In the genomic region with DNA sequence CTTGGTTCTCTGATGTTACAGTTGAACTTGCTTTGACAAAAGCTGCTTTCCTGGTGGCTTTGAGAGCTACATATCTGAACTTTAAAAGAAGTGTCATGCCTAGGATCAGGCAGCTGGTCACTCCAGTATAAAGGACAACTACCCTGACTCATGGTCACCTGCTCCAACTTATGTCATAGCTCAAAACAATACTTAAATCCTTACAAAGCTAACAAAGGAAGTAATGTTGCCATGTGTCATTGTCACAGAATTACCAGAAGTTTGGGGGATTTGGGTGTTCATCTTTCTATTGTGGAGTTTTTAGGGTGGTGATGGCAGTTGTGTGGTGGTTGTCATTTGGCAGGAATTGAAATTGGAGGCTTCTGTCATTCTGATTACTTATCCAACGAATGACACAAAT, we compare ENCODE assay signal across 12 cellular contexts. TPM values are rescaled to one million over a fixed set of nuclear protein-coding genes. Genes with fewer than 3 reads are reported as not detected.
DNase-seq lines count a peak whose midpoint lies in the region; ATAC-seq, FAIRE-seq and TF ChIP-seq lines count a peak whose summit lies in the region.
"Had no signal": no experiment of that assay in that cellular context is flagged by ENCODE, and none has a peak within 500 bp of the region (broad histone marks: within the 10 kb centered on the region; RNA-seq: fewer than 3 reads in every experiment).

No MANE protein-coding gene starts in this region.

- H3K4me3 ChIP-seq in HepG2 (replicated peaks in 1 of 3; ENCODE audit: insufficient read depth in 1 of 3, low read depth in 2 of 3, low read length in 3 of 3) (no peak overlapping the region), right lobe of liver (no peak overlapping the region), vagina (no peak overlapping the region), WERI-Rb-1 (ENCODE audit: low read depth, low read length) (no peak overlapping the region)

- no peak overlapping the region for H3K27ac ChIP-seq in HepG2 (ENCODE audit: extremely low read length, insufficient read depth, low read length)
- H3K27ac ChIP-seq in right lobe of liver, result no peak overlapping the region
- peak overlapping the region; percentile 99 for H3K27ac ChIP-seq in vagina
- H3K27ac ChIP-seq in WERI-Rb-1, result no peak overlapping the region

- no peak for TF ChIP-seq CTCF in HepG2 (CRISPR knock-in tag; IDR thresholded peaks at IDR 0.05)
- no peak for TF ChIP-seq CTCF in right lobe of liver (IDR thresholded peaks at IDR 0.05)
- TF ChIP-seq CTCF in brain (conservative IDR thresholded peaks at IDR 0.05), result no peak
- no peak for TF ChIP-seq CTCF in vagina (IDR thresholded peaks at IDR 0.05)
- no peak for TF ChIP-seq CTCF in WERI-Rb-1 (IDR thresholded peaks at IDR 0.05; ENCODE audit: low read depth, low read length)

- DNase-seq in HepG2 (ENCODE audit: low spot score), result peak; percentile 46
- no peak for DNase-seq in right lobe of liver
- DNase-seq in naive thymus-derived CD8-positive, alpha-beta T cell, result no peak
- no peak for DNase-seq in vagina (ENCODE audit: extremely low spot score in 2 of 2)
- DNase-seq in WERI-Rb-1, result no peak
- DNase-seq: activated CD4-positive, CD25-positive, alpha-beta regulatory T cell; central memory CD4-positive, alpha-beta T cell; DND-41; stimulated activated naive CD4-positive, alpha-beta T cell treated with Interleukin-2 at 50 U/mL for 16 hours had no signal

- H3K27me3 Mint-ChIP-seq in brain, result no peaks in the 10 kb centered on the region
- H3K27me3 Mint-ChIP-seq in naive thymus-derived CD8-positive, alpha-beta T cell, result no peaks in the 10 kb centered on the region

- H3K36me3 ChIP-seq in HepG2 (replicated peaks in 1 of 2; ENCODE audit: control insufficient read depth in 1 of 2, insufficient read depth in 2 of 2, low read length in 2 of 2) (no peaks in the 10 kb centered on the region), right lobe of liver (no peaks in the 10 kb centered on the region), vagina (no peaks in the 10 kb centered on the region), WERI-Rb-1 (no peaks in the 10 kb centered on the region)

- H3K9me3 Mint-ChIP-seq in brain, result peaks cover 0 to 3% (median 0%) of the 10 kb centered on the region in 5 experiments
- no peaks in the 10 kb centered on the region for H3K9me3 Mint-ChIP-seq in naive thymus-derived CD8-positive, alpha-beta T cell

- BruUV-seq in HepG2 (replicated peaks; lab: Mats Ljungman, UMichigan), result no TSS peak

- POLR2A ChIA-PET in HepG2 (lab: Yijun Ruan, JAX), result interaction anchor here (1.0 to 3.5 kb wide), 7 partner anchors 11 to 162 kb away, joined by 3 to 26 read pairs (median 5); a partner anchor contains a TSS
- POLR2A ChIA-PET in naive thymus-derived CD8-positive, alpha-beta T cell (lab: Charles Lee), result interaction anchor here (0.9 to 5.5 kb wide), 6 partner anchors 9 to 72 kb away, joined by 7 to 118 read pairs (median 60); a partner anchor contains a TSS

- H3K36me3 Mint-ChIP-seq in brain, result no peaks in the 10 kb centered on the region
- H3K36me3 Mint-ChIP-seq in naive thymus-derived CD8-positive, alpha-beta T cell, result peaks cover 0 to 5% (median 0%) of the 10 kb centered on the region in 3 donors

- H4K20me1 ChIP-seq in HepG2 (ENCODE audit: insufficient read depth, low read length), result no peaks in the 10 kb centered on the region

- in situ Hi-C loops in HepG2 (cut with HindIII; ENCODE audit: extremely low pct_ligation_motif_present, low pct_unique_long_range_greater_than_20kb), result no loop called here

- H3K27ac Mint-ChIP-seq in brain, result peak overlapping the region in 3 of 5 experiments; percentile 19 to 96 (median 71)
- H3K27ac Mint-ChIP-seq in naive thymus-derived CD8-positive, alpha-beta T cell, result peak overlapping the region; percentile 97 to 100 (median 100)

- TF ChIP-seq EP300 in HepG2 (IDR thresholded peaks at IDR 0.05; ENCODE audit: low read depth in 2 of 2, low read length in 2 of 2) (peak in 1 of 2 experiments; percentile 23; a peak in 1 of 4 replicates), HepG2 (CRISPR knock-in tag; IDR thresholded peaks at IDR 0.05; ENCODE audit: borderline replicate concordance) (no peak)

- intact Hi-C loops in HepG2 (cut with micrococcal nuclease; ENCODE audit: unreplicated experiment), result no loop called here
- intact Hi-C loops in right lobe of liver (cut with DNase I), result no loop called here
- intact Hi-C loops in vagina (cut with DNase I), result no loop called here

- peaks cover 50% of the 10 kb centered on the region for H3K4me1 Mint-ChIP-seq in brain
- H3K4me1 Mint-ChIP-seq in naive thymus-derived CD8-positive, alpha-beta T cell, result peaks cover 35 to 50% (median 46%) of the 10 kb centered on the region in 4 donors

- H3K4me2 ChIP-seq in HepG2 (ENCODE audit: low read depth, low read length), result peak overlapping the region; percentile 94; the same call in 1 of the 2 replicates

- H3K9me3 ChIP-seq in HepG2 (ENCODE audit: low read length), result no peaks in the 10 kb centered on the region
- no peaks in the 10 kb centered on the region for H3K9me3 ChIP-seq in right lobe of liver
- H3K9me3 ChIP-seq in vagina, result no peaks in the 10 kb centered on the region
- no peaks in the 10 kb centered on the region for H3K9me3 ChIP-seq in WERI-Rb-1 (ENCODE audit: severe bottlenecking)

- peak overlapping the region; percentile 29 to 92 (median 89) for H3K4me3 Mint-ChIP-seq in brain
- peak overlapping the region in 7 of 10 donors; percentile 41 to 95 (median 90) for H3K4me3 Mint-ChIP-seq in naive thymus-derived CD8-positive, alpha-beta T cell

- no peak for FAIRE-seq in HepG2 (lab: Jason Lieb, UNC)

- ATAC-seq in HepG2, result no peak
- no peak for ATAC-seq in right lobe of liver
- ATAC-seq in naive thymus-derived CD8-positive, alpha-beta T cell, result no peak
- ATAC-seq in GM21723 (IDR thresholded peaks at IDR 0.05; ENCODE audit: unreplicated experiment), result no peak
- ATAC-seq in HG02588 (IDR thresholded peaks at IDR 0.05; ENCODE audit: unreplicated experiment), result no peak

- H3K4me1 ChIP-seq in HepG2 (ENCODE audit: insufficient read depth, low read length) (peaks cover 73% of the 10 kb centered on the region), right lobe of liver (peaks cover 0 to 5% (median 0%) of the 10 kb centered on the region in 4 donors), vagina (peaks cover 41% of the 10 kb centered on the region)

- H3K79me2 ChIP-seq in HepG2 (ENCODE audit: insufficient read depth, low read length), result peaks cover 2% of the 10 kb centered on the region

- H2AFZ ChIP-seq in HepG2 (ENCODE audit: low read length), result no peak overlapping the region

- no peak for TF ChIP-seq RAD21 in HepG2 (CRISPR knock-in tag; IDR thresholded peaks at IDR 0.05)

- no peak overlapping the region for H3K9ac ChIP-seq in HepG2 (ENCODE audit: insufficient read depth, low read depth, low read length)

- H3K27me3 ChIP-seq in HepG2 (ENCODE audit: control insufficient read depth in 1 of 2, insufficient read depth in 2 of 2, low read length in 2 of 2), result no peaks in the 10 kb centered on the region
- H3K27me3 ChIP-seq in right lobe of liver, result no peaks in the 10 kb centered on the region
- no peaks in the 10 kb centered on the region for H3K27me3 ChIP-seq in vagina
- no peaks in the 10 kb centered on the region for H3K27me3 ChIP-seq in WERI-Rb-1 (ENCODE audit: insufficient read depth, low read depth, severe bottlenecking)

- 63% methylated on average over 1 of the region's 1 CpG for WGBS in HepG2 (ENCODE audit: low lambda C conversion rate)
- 58% methylated on average over 1 of the region's 1 CpG for WGBS in right lobe of liver (ENCODE audit: insufficient coverage, low coverage, low lambda C conversion rate, missing lambda C conversion rate)

- TF ChIP-seq POLR2A in HepG2 (IDR thresholded peaks at IDR 0.05; ENCODE audit: insufficient read depth in 1 of 2, low read depth in 2 of 2, low read length in 2 of 2) (no peak), right lobe of liver (IDR thresholded peaks at IDR 0.05) (no peak), vagina (IDR thresholded peaks at IDR 0.05) (no peak)

- CTCF ChIA-PET in HepG2 (lab: Yijun Ruan, JAX; ENCODE audit: low intra/inter-chr PET ratio, low total read pairs), result no interaction called here

RNA-seq across cellular contexts. Expression of a gene that starts 1.8 kb away (rescaled TPM):
- 4.6 TPM in 2 replicates for total RNA-seq in HepG2 (2016; rRNA removed; fragmentation: Illumina TruSeq; extraction: Trizol)
- 1.1 and 1.3 TPM in 2 replicates for total RNA-seq in HepG2 (2016; cell fraction: cytosol; rRNA removed; fragmentation: Illumina TruSeq; extraction: Trizol; ENCODE audit: low read depth)
- total RNA-seq in HepG2 (2016; cell fraction: insoluble cytoplasmic fraction; rRNA removed; fragmentation: Illumina TruSeq; extraction: Trizol), result 3.7 and 4.3 TPM in 2 replicates
- 1.4 and 2.2 TPM in 2 replicates for total RNA-seq in HepG2 (2016; cell fraction: membrane; rRNA removed; fragmentation: Illumina TruSeq; extraction: Trizol)
- total RNA-seq in HepG2 (2016; cell fraction: nucleus; rRNA removed; fragmentation: Illumina TruSeq; extraction: Trizol), result 5.1 and 5.6 TPM in 2 replicates
- polyA plus RNA-seq in HepG2 (2011; rRNA removed), result 24.1 and 29.2 TPM in 2 replicates
- polyA plus RNA-seq in HepG2 (2011; cell fraction: cytosol; rRNA removed), result 10.5 and 16.7 TPM in 2 replicates
- 21.9 and 33.5 TPM in 2 replicates for polyA plus RNA-seq in HepG2 (2011; cell fraction: nucleus; rRNA removed)
- 16.7 and 20.6 TPM in 2 replicates for polyA plus RNA-seq in HepG2 (2012)
- 0.17 and 0.33 TPM in 2 replicates for polyA plus RNA-seq in HepG2 (2016; cell fraction: cytosol; fragmentation: Illumina TruSeq; extraction: Trizol; ENCODE audit: low read depth)
- 1.5 and 1.6 TPM in 2 replicates for polyA plus RNA-seq in HepG2 (2016; cell fraction: insoluble cytoplasmic fraction; fragmentation: Illumina TruSeq; extraction: Trizol; ENCODE audit: low read depth)
- 0.25 and 0.38 TPM in 2 replicates for polyA plus RNA-seq in HepG2 (2016; cell fraction: membrane; fragmentation: Illumina TruSeq; extraction: Trizol; ENCODE audit: low read depth)
- 4.4 and 4.8 TPM in 2 replicates for polyA plus RNA-seq in HepG2 (2016; cell fraction: nucleus; fragmentation: Illumina TruSeq; extraction: Trizol; ENCODE audit: insufficient read depth, low read depth)
- 9.5 and 54.7 TPM in 2 replicates for polyA minus RNA-seq in HepG2 (2011; rRNA and poly(A)+ RNA removed; ENCODE audit: low replicate concordance)
- 41.0 and 60.4 TPM in 2 replicates for polyA minus RNA-seq in HepG2 (2011; cell fraction: cytosol; rRNA and poly(A)+ RNA removed)
- 73.6 and 109 TPM in 2 replicates for polyA minus RNA-seq in HepG2 (2011; cell fraction: nucleus; rRNA and poly(A)+ RNA removed)
- total RNA-seq in right lobe of liver, result 10 to 100 TPM in 3 of 6 experiments, 1 to 10 TPM in 3; 7.3 to 14.2 (median 10.5) TPM
- 3.6 TPM for polyA plus RNA-seq in brain (ENCODE audit: insufficient read depth, low read depth, low replicate concordance)
- total RNA-seq in naive thymus-derived CD8-positive, alpha-beta T cell, result 100 to 1,000 TPM; 203 to 211 TPM
- 10 to 100 TPM; 30.6 to 45.4 (median 34.7) TPM for polyA plus RNA-seq in naive thymus-derived CD8-positive, alpha-beta T cell
- total RNA-seq in vagina, result 47.1 TPM

RNA-seq across cellular contexts. Expression of a gene that starts 52.9 kb away (rescaled TPM):
- total RNA-seq in HepG2 (2016; rRNA removed; fragmentation: Illumina TruSeq; extraction: Trizol) (37.3 and 70.2 TPM in 2 replicates), right lobe of liver (10 to 100 TPM; 16.8 to 43.7 (median 28.3) TPM), vagina (42.5 TPM)
- total RNA-seq in HepG2 (2016; cell fraction: cytosol; rRNA removed; fragmentation: Illumina TruSeq; extraction: Trizol; ENCODE audit: low read depth), result 3.7 and 3.9 TPM in 2 replicates
- 34.6 and 68.5 TPM in 2 replicates for total RNA-seq in HepG2 (2016; cell fraction: insoluble cytoplasmic fraction; rRNA removed; fragmentation: Illumina TruSeq; extraction: Trizol)
- total RNA-seq in HepG2 (2016; cell fraction: membrane; rRNA removed; fragmentation: Illumina TruSeq; extraction: Trizol), result 14.7 and 15.5 TPM in 2 replicates
- total RNA-seq in HepG2 (2016; cell fraction: nucleus; rRNA removed; fragmentation: Illumina TruSeq; extraction: Trizol), result 67.9 and 80.5 TPM in 2 replicates
- polyA plus RNA-seq in HepG2 (2011; rRNA removed) (39.2 and 45.4 TPM in 2 replicates), brain (ENCODE audit: insufficient read depth, low read depth, low replicate concordance) (35.6 TPM)
- polyA plus RNA-seq in HepG2 (2011; cell fraction: cytosol; rRNA removed), result 30.8 and 37.4 TPM in 2 replicates
- polyA plus RNA-seq in HepG2 (2011; cell fraction: nucleus; rRNA removed), result 17.5 and 20.0 TPM in 2 replicates
- 76.8 and 81.5 TPM in 2 replicates for polyA plus RNA-seq in HepG2 (2012)
- 4.9 and 5.3 TPM in 2 replicates for polyA plus RNA-seq in HepG2 (2016; cell fraction: cytosol; fragmentation: Illumina TruSeq; extraction: Trizol; ENCODE audit: low read depth)
- polyA plus RNA-seq in HepG2 (2016; cell fraction: insoluble cytoplasmic fraction; fragmentation: Illumina TruSeq; extraction: Trizol; ENCODE audit: low read depth), result 44.7 and 53.0 TPM in 2 replicates
- polyA plus RNA-seq in HepG2 (2016; cell fraction: membrane; fragmentation: Illumina TruSeq; extraction: Trizol; ENCODE audit: low read depth), result 13.7 and 14.8 TPM in 2 replicates
- 125 and 131 TPM in 2 replicates for polyA plus RNA-seq in HepG2 (2016; cell fraction: nucleus; fragmentation: Illumina TruSeq; extraction: Trizol; ENCODE audit: insufficient read depth, low read depth)
- 17.1 and 29.8 TPM in 2 replicates for polyA minus RNA-seq in HepG2 (2011; rRNA and poly(A)+ RNA removed; ENCODE audit: low replicate concordance)
- 29.4 and 33.1 TPM in 2 replicates for polyA minus RNA-seq in HepG2 (2011; cell fraction: cytosol; rRNA and poly(A)+ RNA removed)
- 11.7 and 15.9 TPM in 2 replicates for polyA minus RNA-seq in HepG2 (2011; cell fraction: nucleus; rRNA and poly(A)+ RNA removed)
- total RNA-seq in naive thymus-derived CD8-positive, alpha-beta T cell, result 10 to 100 TPM; 13.7 to 14.4 TPM
- 10 to 100 TPM; 11.2 to 11.9 (median 11.2) TPM for polyA plus RNA-seq in naive thymus-derived CD8-positive, alpha-beta T cell

RNA-seq across cellular contexts. Expression of a gene that starts 56.8 kb away (rescaled TPM):
- total RNA-seq in HepG2 (2016; rRNA removed; fragmentation: Illumina TruSeq; extraction: Trizol) (13.1 and 22.9 TPM in 2 replicates), right lobe of liver (10 to 100 TPM in 1 of 6 experiments, 1 to 10 TPM in 5; 6.8 to 10.9 (median 8.7) TPM), vagina (10.1 TPM)
- 1.1 and 1.4 TPM in 2 replicates for total RNA-seq in HepG2 (2016; cell fraction: cytosol; rRNA removed; fragmentation: Illumina TruSeq; extraction: Trizol; ENCODE audit: low read depth)
- 13.2 and 22.1 TPM in 2 replicates for total RNA-seq in HepG2 (2016; cell fraction: insoluble cytoplasmic fraction; rRNA removed; fragmentation: Illumina TruSeq; extraction: Trizol)
- total RNA-seq in HepG2 (2016; cell fraction: membrane; rRNA removed; fragmentation: Illumina TruSeq; extraction: Trizol), result 3.1 and 3.8 TPM in 2 replicates
- 13.2 and 13.8 TPM in 2 replicates for total RNA-seq in HepG2 (2016; cell fraction: nucleus; rRNA removed; fragmentation: Illumina TruSeq; extraction: Trizol)
- polyA plus RNA-seq in HepG2 (2011; rRNA removed) (4.0 and 4.8 TPM in 2 replicates), brain (ENCODE audit: insufficient read depth, low read depth, low replicate concordance) (5.5 TPM)
- polyA plus RNA-seq in HepG2 (2011; cell fraction: cytosol; rRNA removed), result 2.9 and 4.1 TPM in 2 replicates
- polyA plus RNA-seq in HepG2 (2011; cell fraction: nucleus; rRNA removed), result 2.0 and 2.7 TPM in 2 replicates
- 5.3 and 7.7 TPM in 2 replicates for polyA plus RNA-seq in HepG2 (2012)
- 0.49 and 0.57 TPM in 2 replicates for polyA plus RNA-seq in HepG2 (2016; cell fraction: cytosol; fragmentation: Illumina TruSeq; extraction: Trizol; ENCODE audit: low read depth)
- 14.8 and 15.7 TPM in 2 replicates for polyA plus RNA-seq in HepG2 (2016; cell fraction: insoluble cytoplasmic fraction; fragmentation: Illumina TruSeq; extraction: Trizol; ENCODE audit: low read depth)
- polyA plus RNA-seq in HepG2 (2016; cell fraction: membrane; fragmentation: Illumina TruSeq; extraction: Trizol; ENCODE audit: low read depth), result 1.3 and 1.4 TPM in 2 replicates
- 6.5 and 7.8 TPM in 2 replicates for polyA plus RNA-seq in HepG2 (2016; cell fraction: nucleus; fragmentation: Illumina TruSeq; extraction: Trizol; ENCODE audit: insufficient read depth, low read depth)
- 5.8 and 15.3 TPM in 2 replicates for polyA minus RNA-seq in HepG2 (2011; rRNA and poly(A)+ RNA removed; ENCODE audit: low replicate concordance)
- 6.1 and 6.5 TPM in 2 replicates for polyA minus RNA-seq in HepG2 (2011; cell fraction: cytosol; rRNA and poly(A)+ RNA removed)
- 19.1 and 22.5 TPM in 2 replicates for polyA minus RNA-seq in HepG2 (2011; cell fraction: nucleus; rRNA and poly(A)+ RNA removed)
- 1 to 10 TPM; 8.1 to 9.1 TPM for total RNA-seq in naive thymus-derived CD8-positive, alpha-beta T cell
- polyA plus RNA-seq in naive thymus-derived CD8-positive, alpha-beta T cell, result 1 to 10 TPM; 3.1 to 6.2 (median 4.2) TPM
